In genomic region chr15:69996842-69997478, GRCh38 we compare ENCODE assay signal across 14 cellular contexts.
DNase-seq lines count a peak whose midpoint lies in the region; ATAC-seq and FAIRE-seq lines count a peak whose summit lies in the region.
"Had no signal": no experiment of that assay in that cellular context is flagged by ENCODE, and none has a peak within 500 bp of the region (broad histone marks: within the 10 kb centered on the region; RNA-seq: fewer than 3 reads in every experiment).

No MANE protein-coding gene starts in this region.

- no peaks in the 10 kb centered on the region for H3K36me3 Mint-ChIP-seq in activated T-helper 2 cell treated with anti-CD3 and anti-CD28 coated beads, Interferon-gamma antibody, Interleukin-2, Interleukin-4, amounts not matched to agents 10 μg/mL and 5 μg/mL and 100 μg/mL, durations not matched to agents 14 hours and 24 hours and 36 hours (ENCODE audit: low read depth)
- H3K36me3 Mint-ChIP-seq: CD4-positive, alpha-beta memory T cell had no signal

- ATAC-seq in GM19467 (IDR thresholded peaks at IDR 0.05; ENCODE audit: unreplicated experiment) = no peak

- H3K4me1 ChIP-seq in small intestine (ENCODE audit: control insufficient read depth in 2 of 2, insufficient read depth in 1 of 2, low read depth in 1 of 2, low read length in 1 of 2) = peaks cover 0 to 6% of the 10 kb centered on the region in 2 donors

- FAIRE-seq in small intestine (lab: Jason Lieb, UNC) = no peak

- intact Hi-C loops in activated T-helper 2 cell treated with anti-CD3 and anti-CD28 coated beads, Interferon-gamma antibody, Interleukin-2, Interleukin-4, amounts not matched to agents 10 μg/mL and 5 μg/mL and 100 μg/mL, durations not matched to agents 14 hours and 24 hours and 36 hours (cut with micrococcal nuclease) = no loop called here

- DNase-seq in LoVo (ENCODE audit: low spot score) (peak; percentile 38), NCI-H2196 treated with DMSO at 0.1 percent for 48 hours (lab: John Stamatoyannopoulos, UW; ENCODE audit: unreplicated experiment) (peak; percentile 62), SHP77 treated with DMSO at 0.1 percent for 48 hours (lab: John Stamatoyannopoulos, UW) (peak; percentile 52), small intestine (peak; percentile 93), SIG-M5 (lab: John Stamatoyannopoulos, UW) (no peak)
- DNase-seq in activated T-helper 2 cell treated with anti-CD3 and anti-CD28 coated beads, Interferon-gamma antibody, Interleukin-2, Interleukin-4, amounts not matched to agents 10 μg/mL and 5 μg/mL and 100 μg/mL, durations not matched to agents 14 hours and 24 hours and 36 hours (ENCODE audit: low spot score) = no peak
- no peak for DNase-seq in stimulated activated CD4-positive, alpha-beta T cell treated with anti-CD3 and anti-CD28 coated beads, Interleukin-12 subunit alpha, Interleukin-12 subunit beta, amount 100 ng/mL, for 4 hours
- DNase-seq: activated CD4-positive, alpha-beta T cell treated with anti-CD3 and anti-CD28 coated beads, Interleukin-2, amount 50 U/mL, for 1 hour; CD4-positive, alpha-beta memory T cell; mesendoderm had no signal

- no peaks in the 10 kb centered on the region for H3K36me3 ChIP-seq in small intestine (ENCODE audit: control insufficient read depth in 2 of 2, insufficient read depth in 2 of 2, low read length in 2 of 2)
- H3K36me3 ChIP-seq: suprapubic skin had no signal

- peak overlapping the region in 1 of 2 donors; percentile 77 for H3K27ac ChIP-seq in small intestine (ENCODE audit: low read depth in 1 of 2, low read length in 1 of 2)
- H3K27ac ChIP-seq: suprapubic skin had no signal

- H3K9me3 ChIP-seq in small intestine (ENCODE audit: control insufficient read depth, low read depth) = no peaks in the 10 kb centered on the region
- H3K9me3 ChIP-seq: suprapubic skin had no signal

- no peak overlapping the region for H3K4me3 Mint-ChIP-seq in activated T-helper 2 cell treated with anti-CD3 and anti-CD28 coated beads, Interferon-gamma antibody, Interleukin-2, Interleukin-4, amounts not matched to agents 10 μg/mL and 5 μg/mL and 100 μg/mL, durations not matched to agents 14 hours and 24 hours and 36 hours (ENCODE audit: low read depth)
- H3K4me3 Mint-ChIP-seq: activated T-helper 1 cell treated with anti-CD3 and anti-CD28 coated beads, Interleukin-12 subunit alpha, Interleukin-12 subunit beta, Interleukin-2, Interleukin-4 antibody, amounts not matched to agents 30 ng/mL and 10 ng/mL and 1 ng/mL, durations not matched to agents 14 hours and 24 hours and 36 hours; CD4-positive, alpha-beta memory T cell had no signal

- H3K4me1 Mint-ChIP-seq in activated T-helper 2 cell treated with anti-CD3 and anti-CD28 coated beads, Interferon-gamma antibody, Interleukin-2, Interleukin-4, amounts not matched to agents 10 μg/mL and 5 μg/mL and 100 μg/mL, durations not matched to agents 14 hours and 24 hours and 36 hours (ENCODE audit: low read depth) = no peaks in the 10 kb centered on the region
- H3K4me1 Mint-ChIP-seq: CD4-positive, alpha-beta memory T cell had no signal

- H3K27ac Mint-ChIP-seq in activated T-helper 2 cell treated with anti-CD3 and anti-CD28 coated beads, Interferon-gamma antibody, Interleukin-2, Interleukin-4, amounts not matched to agents 10 μg/mL and 5 μg/mL and 100 μg/mL, durations not matched to agents 14 hours and 24 hours and 36 hours = no peak overlapping the region
- H3K27ac Mint-ChIP-seq: activated T-helper 1 cell treated with anti-CD3 and anti-CD28 coated beads, Interleukin-12 subunit alpha, Interleukin-12 subunit beta, Interleukin-2, Interleukin-4 antibody, amounts not matched to agents 30 ng/mL and 10 ng/mL and 1 ng/mL, durations not matched to agents 14 hours and 24 hours and 36 hours had no signal

- H3K27me3 ChIP-seq in small intestine (ENCODE audit: control insufficient read depth in 2 of 2, insufficient read depth in 2 of 2, low read length in 2 of 2) = no peaks in the 10 kb centered on the region

- H3K27me3 Mint-ChIP-seq in activated T-helper 2 cell treated with anti-CD3 and anti-CD28 coated beads, Interferon-gamma antibody, Interleukin-2, Interleukin-4, amounts not matched to agents 10 μg/mL and 5 μg/mL and 100 μg/mL, durations not matched to agents 14 hours and 24 hours and 36 hours (ENCODE audit: low read depth) = peaks cover 4% of the 10 kb centered on the region

- WGBS in small intestine, 3 donors = 12 to 65% (median 26%) methylated on average over 11 of the region's 11 CpGs

- H3K9me3 Mint-ChIP-seq in activated T-helper 2 cell treated with anti-CD3 and anti-CD28 coated beads, Interferon-gamma antibody, Interleukin-2, Interleukin-4, amounts not matched to agents 10 μg/mL and 5 μg/mL and 100 μg/mL, durations not matched to agents 14 hours and 24 hours and 36 hours = no peaks in the 10 kb centered on the region
- H3K9me3 Mint-ChIP-seq: activated T-helper 1 cell treated with anti-CD3 and anti-CD28 coated beads, Interleukin-12 subunit alpha, Interleukin-12 subunit beta, Interleukin-2, Interleukin-4 antibody, amounts not matched to agents 30 ng/mL and 10 ng/mL and 1 ng/mL, durations not matched to agents 14 hours and 24 hours and 36 hours had no signal

- no peak overlapping the region for H3K4me3 ChIP-seq in small intestine (ENCODE audit: low read depth in 1 of 2, low read length in 2 of 2)
- H3K4me3 ChIP-seq: smooth muscle cell, suprapubic skin had no signal

Comparison
In these comparisons a context has a peak if more than half of its experiments do, and no peak if none do; other contexts are left out.
1. DNase-seq: peak in LoVo (single experiment), NCI-H2196 treated with DMSO at 0.1 percent for 48 hours (single experiment), SHP77 treated with DMSO at 0.1 percent for 48 hours (single experiment) and small intestine (single experiment); none in SIG-M5 (single experiment), activated T-helper 2 cell treated with anti-CD3 and anti-CD28 coated beads, Interferon-gamma antibody, Interleukin-2, Interleukin-4, amounts not matched to agents 10 μg/mL and 5 μg/mL and 100 μg/mL, durations not matched to agents 14 hours and 24 hours and 36 hours (single experiment) and stimulated activated CD4-positive, alpha-beta T cell treated with anti-CD3 and anti-CD28 coated beads, Interleukin-12 subunit alpha, Interleukin-12 subunit beta, amount 100 ng/mL, for 4 hours (single experiment).